Comparison of ENCODE assay signal across 10 cellular contexts in the genomic region with DNA sequence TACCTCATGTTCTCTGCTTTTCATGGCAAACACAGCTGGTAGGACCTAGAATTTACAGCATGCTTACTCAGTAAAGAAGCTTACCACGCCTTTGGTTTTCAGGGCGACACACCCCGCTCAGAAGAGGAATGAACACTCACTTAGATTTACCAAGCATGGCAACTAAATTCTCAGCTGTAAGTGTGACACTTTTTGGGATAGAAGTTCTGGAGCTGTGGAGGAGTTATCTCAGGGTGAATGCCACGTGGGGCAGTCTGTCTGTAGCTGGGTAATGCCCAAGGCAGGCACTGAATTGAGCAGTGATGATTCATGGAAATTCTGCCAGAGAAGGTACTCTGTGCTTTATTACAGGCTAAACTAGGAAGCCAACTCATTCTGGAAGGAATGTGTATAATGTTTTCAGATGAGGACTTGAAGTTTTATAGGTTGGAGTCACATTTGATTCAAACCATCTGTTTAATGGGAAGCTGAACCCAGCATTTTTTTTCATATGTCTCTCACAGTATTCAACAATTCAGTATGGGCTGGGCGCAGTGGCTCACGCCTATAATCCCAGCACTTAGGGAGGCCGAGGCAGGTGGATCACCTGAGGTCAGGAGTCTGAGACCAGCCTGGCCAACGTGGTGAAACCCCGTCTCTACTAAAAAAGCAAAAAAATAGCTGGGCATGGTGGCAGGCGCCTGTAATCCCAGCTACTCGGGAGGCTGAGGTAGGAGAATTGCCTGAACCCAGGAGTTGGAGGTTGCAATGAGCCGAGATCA. TPM values are rescaled to one million over a fixed set of nuclear protein-coding genes. Genes with fewer than 3 reads are reported as not detected.
DNase-seq lines count a peak whose midpoint lies in the region; ATAC-seq and TF ChIP-seq lines count a peak whose summit lies in the region.
"Had no signal": no experiment of that assay in that cellular context is flagged by ENCODE, and none has a peak within 500 bp of the region (broad histone marks: within the 10 kb centered on the region; RNA-seq: fewer than 3 reads in every experiment).

No MANE protein-coding gene starts in this region.

- TF ChIP-seq CTCF in Panc1 (IDR thresholded peaks at IDR 0.05) (peak; percentile 26; the same call in 1 of the 2 replicates), endodermal cell (conservative IDR thresholded peaks at IDR 0.05) (no peak)
- no peak for TF ChIP-seq CTCF in CD8-positive, alpha-beta T cell (IDR thresholded peaks at IDR 0.05)

- H3K27me3 Mint-ChIP-seq in endodermal cell (ENCODE audit: insufficient read depth) = peaks cover 7% of the 10 kb centered on the region
- H3K27me3 Mint-ChIP-seq in CD8-positive, alpha-beta T cell (ENCODE audit: low read depth) = peaks cover 3% of the 10 kb centered on the region

- H3K27ac Mint-ChIP-seq in endodermal cell = no peak overlapping the region
- H3K27ac Mint-ChIP-seq in CD8-positive, alpha-beta T cell = no peak overlapping the region
- H3K27ac Mint-ChIP-seq: naive thymus-derived CD8-positive, alpha-beta T cell had no signal

- H3K27me3 ChIP-seq in Panc1 (ENCODE audit: control insufficient read depth, insufficient read depth, low read length) (no peaks in the 10 kb centered on the region), endodermal cell (ENCODE audit: control insufficient read depth, insufficient read depth, low read length, poor library complexity, severe bottlenecking) (no peaks in the 10 kb centered on the region)
- H3K27me3 ChIP-seq in CD8-positive, alpha-beta T cell (ENCODE audit: insufficient read depth, low read length) = no peaks in the 10 kb centered on the region

- intact Hi-C loops in Panc1 (cut with micrococcal nuclease; ENCODE audit: unreplicated experiment) (no loop called here), posterior vena cava (cut with DNase I) (loop anchor here (10.0 kb wide), 2 partner anchors 129 to 139 kb away; partner anchors contain the start of gene BAG2 (in 1 of the 2))
- intact Hi-C loops in CD8-positive, alpha-beta T cell (cut with DNase I, micrococcal nuclease) = loop anchor here (10.0 kb wide), 2 partner anchors 269 to 299 kb away; partner anchors contain the start of gene KIAA1586 (in 1 of the 2)

- CTCF ChIA-PET in Panc1 (lab: Charles Lee) = interaction anchor here (1.2 to 2.0 kb wide), 2 partner anchors 124 to 410 kb away, joined by 6 to 8 read pairs; no protein-coding TSS in a partner anchor
- CTCF ChIA-PET in CD8-positive, alpha-beta T cell (lab: Charles Lee) = interaction anchor here (6.4 kb wide), 1 partner anchor 412 kb away, joined by 143 read pairs; no protein-coding TSS in a partner anchor

- peaks cover 44% of the 10 kb centered on the region for H3K4me1 ChIP-seq in Panc1 (ENCODE audit: control insufficient read depth, insufficient read depth, low read length)
- no peaks in the 10 kb centered on the region for H3K4me1 ChIP-seq in endodermal cell (ENCODE audit: control insufficient read depth, insufficient read depth, low read length)
- H3K4me1 ChIP-seq in CD8-positive, alpha-beta T cell (ENCODE audit: insufficient read depth, low read length) = peaks cover 10% of the 10 kb centered on the region

- H3K36me3 Mint-ChIP-seq in endodermal cell (ENCODE audit: low read depth) = peaks cover 2% of the 10 kb centered on the region
- peaks cover 12% of the 10 kb centered on the region for H3K36me3 Mint-ChIP-seq in CD8-positive, alpha-beta T cell

- peak; percentile 82 for DNase-seq in AG20443 (ENCODE audit: low spot score)
- peak; percentile 94 for DNase-seq in Panc1 (ENCODE audit: low read depth, low spot score)
- peak; percentile 79 for DNase-seq in posterior vena cava (ENCODE audit: low spot score)
- DNase-seq in endodermal cell = no peak
- no peak for DNase-seq in CD8-positive, alpha-beta T cell
- no peak for DNase-seq in NCI-H345 treated with DMSO at 0.1 percent for 48 hours (lab: John Stamatoyannopoulos, UW; ENCODE audit: unreplicated experiment)
- DNase-seq in NK-92 (lab: John Stamatoyannopoulos, UW; ENCODE audit: unreplicated experiment) = no peak
- DNase-seq: activated naive CD4-positive, alpha-beta T cell treated with anti-CD3 and anti-CD28 coated beads, Interleukin-2, amount 50 U/mL, for 16 hours; naive thymus-derived CD8-positive, alpha-beta T cell had no signal

- H3K9me3 ChIP-seq in Panc1 (ENCODE audit: control insufficient read depth, insufficient read depth, low read depth, low read length) (no peaks in the 10 kb centered on the region), endodermal cell (ENCODE audit: control insufficient read depth, low read length) (no peaks in the 10 kb centered on the region)
- no peaks in the 10 kb centered on the region for H3K9me3 ChIP-seq in CD8-positive, alpha-beta T cell (ENCODE audit: low read length)

- H3K27ac ChIP-seq in Panc1 (ENCODE audit: low read length) (peak overlapping the region; percentile 90), endodermal cell (ENCODE audit: low read depth, low read length) (no peak overlapping the region)
- no peak overlapping the region for H3K27ac ChIP-seq in CD8-positive, alpha-beta T cell (ENCODE audit: low read depth, low read length)

- H3K36me3 ChIP-seq in Panc1 (ENCODE audit: control insufficient read depth, insufficient read depth, low read length) (peaks cover 2% of the 10 kb centered on the region; the same call in 1 of the 2 replicates), endodermal cell (ENCODE audit: control insufficient read depth, insufficient read depth, low read length) (no peaks in the 10 kb centered on the region)
- no peaks in the 10 kb centered on the region for H3K36me3 ChIP-seq in CD8-positive, alpha-beta T cell (ENCODE audit: insufficient read depth, low read length)

- no TSS peak for BruUV-seq in Panc1 (replicated peaks; lab: Mats Ljungman, UMichigan)

- peaks cover 3% of the 10 kb centered on the region for H3K4me1 Mint-ChIP-seq in endodermal cell
- H3K4me1 Mint-ChIP-seq in CD8-positive, alpha-beta T cell (ENCODE audit: low read depth) = peaks cover 13% of the 10 kb centered on the region

- peaks cover 19% of the 10 kb centered on the region for H3K9me3 Mint-ChIP-seq in endodermal cell
- H3K9me3 Mint-ChIP-seq in CD8-positive, alpha-beta T cell = no peaks in the 10 kb centered on the region
- H3K9me3 Mint-ChIP-seq: naive thymus-derived CD8-positive, alpha-beta T cell had no signal

- ATAC-seq in Panc1 (peak; percentile 82), esophagus mucosa (peak; percentile 75)
- no peak for ATAC-seq in CD8-positive, alpha-beta T cell
- ATAC-seq: naive thymus-derived CD8-positive, alpha-beta T cell had no signal

- POLR2A ChIA-PET in Panc1 (lab: Charles Lee) = no interaction called here
- POLR2A ChIA-PET in CD8-positive, alpha-beta T cell (lab: Charles Lee) = no interaction called here

- in situ Hi-C loops in Panc1 (cut with HindIII; ENCODE audit: low pct_unique_long_range_greater_than_20kb, low sequenced_read_pairs) = no loop called here

- peak overlapping the region; percentile 4 to 43; a peak in 3 of 4 replicates for H3K4me3 ChIP-seq in Panc1 (ENCODE audit: low read depth in 2 of 2, low read length in 2 of 2)
- no peak overlapping the region for H3K4me3 ChIP-seq in endodermal cell (ENCODE audit: low read length)
- H3K4me3 ChIP-seq in CD8-positive, alpha-beta T cell (ENCODE audit: low read depth, low read length) = no peak overlapping the region

- no peak overlapping the region for H3K9ac ChIP-seq in endodermal cell (ENCODE audit: extremely low read depth, low read length, poor library complexity, severe bottlenecking)

- no peak overlapping the region for H3K4me3 Mint-ChIP-seq in endodermal cell
- no peak overlapping the region for H3K4me3 Mint-ChIP-seq in CD8-positive, alpha-beta T cell
- H3K4me3 Mint-ChIP-seq: naive thymus-derived CD8-positive, alpha-beta T cell had no signal

- 89 to 90% methylated on average over 10 to 12 of the region's 12 CpGs for WGBS in endodermal cell (ENCODE audit: insufficient coverage in 1 of 2, insufficient read length in 1 of 2), 2 experiments

RNA-seq across cellular contexts. Expression of gene PRIM2, which starts 3.5 kb away (rescaled TPM):
- total RNA-seq in Panc1 (2021; ENCODE audit: unreplicated experiment) (30.7 TPM), esophagus mucosa (6.1 TPM), posterior vena cava (10 to 100 TPM; 10.8 to 12.8 TPM), endodermal cell (10 to 100 TPM; 30.9 to 43.1 TPM)
- 8.0 TPM for polyA plus RNA-seq in Panc1 (2012; ENCODE audit: insufficient read length)
- 19.7 TPM for polyA plus RNA-seq in endodermal cell (2013, experiment 1 of 2)
- 19.6 TPM for polyA plus RNA-seq in endodermal cell (2013, experiment 2 of 2)
- total RNA-seq in CD8-positive, alpha-beta T cell = 10 to 100 TPM in 1 of 2 experiments, 1 to 10 TPM in 1; 8.0 to 10.5 TPM

Comparison
In these comparisons a context has a peak if more than half of its experiments do, and no peak if none do; other contexts are left out.
1. DNase-seq: peak in AG20443 (single experiment), Panc1 (single experiment) and posterior vena cava (single experiment); none in endodermal cell (single experiment), CD8-positive, alpha-beta T cell (0 of 7), NCI-H345 treated with DMSO at 0.1 percent for 48 hours (single experiment) and NK-92 (single experiment).
2. H3K4me3 ChIP-seq: peak in Panc1 (2 of 2); none in endodermal cell (single experiment) and CD8-positive, alpha-beta T cell (single experiment).